ENCODE assay signal across 9 cellular contexts in genomic region chr16:53457670-53458069, GRCh38. TPM values are rescaled to one million over a fixed set of nuclear protein-coding genes. Genes with fewer than 3 reads are reported as not detected.
DNase-seq lines count a peak whose midpoint lies in the region; ATAC-seq and TF ChIP-seq lines count a peak whose summit lies in the region.
"Had no signal": no experiment of that assay in that cellular context is flagged by ENCODE, and none has a peak within 500 bp of the region (broad histone marks: within the 10 kb centered on the region; RNA-seq: fewer than 3 reads in every experiment).

No MANE protein-coding gene starts in this region.

- H2AFZ ChIP-seq in trophoblast cell (ENCODE audit: insufficient read depth, low read length, poor library complexity) = no peak overlapping the region

- peaks cover 25% of the 10 kb centered on the region for H3K36me3 Mint-ChIP-seq in Caco-2 (ENCODE audit: insufficient read depth, unreplicated experiment)

- H3K4me3 ChIP-seq in Caco-2 (ENCODE audit: low read depth, low read length) (no peak overlapping the region), trophoblast cell (ENCODE audit: low read depth, low read length) (no peak overlapping the region)

- H3K27me3 ChIP-seq in Caco-2 (replicated peaks; ENCODE audit: control insufficient read depth, insufficient read depth, low read length) (no peaks in the 10 kb centered on the region), trophoblast cell (ENCODE audit: insufficient read depth, low read length) (no peaks in the 10 kb centered on the region)

- no peaks in the 10 kb centered on the region for H3K79me1 ChIP-seq in trophoblast cell (ENCODE audit: low read length)

- no peak overlapping the region for H4K12ac ChIP-seq in trophoblast cell (ENCODE audit: low read depth, low read length)

- no peak overlapping the region for H3K18ac ChIP-seq in trophoblast cell (ENCODE audit: low read length)

- no CpG with 5 or more reads among the region's 2 CpGs for WGBS in trophoblast cell (ENCODE audit: extremely low coverage, insufficient coverage, insufficient read length)

- H3K23ac ChIP-seq in trophoblast cell (ENCODE audit: low read length) = no peak overlapping the region

- H4K91ac ChIP-seq in trophoblast cell (ENCODE audit: low read depth, low read length) = no peak overlapping the region

- H3K36me3 ChIP-seq in KOPT-K1 (ENCODE audit: insufficient read depth, low read length) (peaks cover 75% of the 10 kb centered on the region), Caco-2 (ENCODE audit: control insufficient read depth, insufficient read depth, low read length) (peaks cover 1% of the 10 kb centered on the region; the same call in 1 of the 2 replicates), trophoblast cell (ENCODE audit: control insufficient read depth in 1 of 2, insufficient read depth in 2 of 2, low read length in 2 of 2) (peaks cover 6 to 20% of the 10 kb centered on the region in 2 experiments)

- no peak for TF ChIP-seq CTCF in Caco-2 (IDR thresholded peaks at IDR 0.05; ENCODE audit: insufficient read depth in 1 of 2, low read depth in 1 of 2, low read length in 1 of 2, severe bottlenecking in 1 of 2, unreplicated experiment in 1 of 2)

- no peak overlapping the region for H3K4me2 ChIP-seq in trophoblast cell (ENCODE audit: low read length)

- no peak overlapping the region for H2AK5ac ChIP-seq in trophoblast cell (ENCODE audit: low read length)

- H3K27me3 Mint-ChIP-seq in Caco-2 (ENCODE audit: insufficient read depth, unreplicated experiment) = no peaks in the 10 kb centered on the region
- H3K27me3 Mint-ChIP-seq: brain had no signal

- no peak overlapping the region for H3K4me3 Mint-ChIP-seq in Caco-2 (ENCODE audit: unreplicated experiment)
- H3K4me3 Mint-ChIP-seq: brain had no signal

- CTCF ChIA-PET in Caco-2 (lab: Charles Lee) = no interaction called here

- no peak overlapping the region for H3K14ac ChIP-seq in trophoblast cell (ENCODE audit: low read length)

- no peak overlapping the region for H2BK5ac ChIP-seq in trophoblast cell (ENCODE audit: low read depth, low read length, poor library complexity)

- no peaks in the 10 kb centered on the region for H3K79me2 ChIP-seq in trophoblast cell (ENCODE audit: control insufficient read depth, insufficient read depth, low read length, poor library complexity)

- H3K4me1 ChIP-seq in Caco-2 = no peaks in the 10 kb centered on the region
- no peaks in the 10 kb centered on the region for H3K4me1 ChIP-seq in trophoblast cell (ENCODE audit: control insufficient read depth in 1 of 2, insufficient read depth in 2 of 2, low read length in 2 of 2)

- POLR2A ChIA-PET in Caco-2 (lab: Charles Lee) = no interaction called here

- H3K27ac ChIP-seq in KOPT-K1 (ENCODE audit: low read depth, low read length, poor library complexity, severe bottlenecking) = peak overlapping the region; percentile 64
- H3K27ac ChIP-seq in trophoblast cell (ENCODE audit: low read depth, low read length) = no peak overlapping the region

- no peak overlapping the region for H2BK12ac ChIP-seq in trophoblast cell (ENCODE audit: low read length)

- H3K4ac ChIP-seq in trophoblast cell (ENCODE audit: low read depth, low read length) = no peak overlapping the region

- H3K4me1 Mint-ChIP-seq in Caco-2 (ENCODE audit: low read depth, unreplicated experiment) = no peaks in the 10 kb centered on the region
- H3K4me1 Mint-ChIP-seq: brain had no signal

- peak; percentile 100 for ATAC-seq in GM21526 (IDR thresholded peaks at IDR 0.05; ENCODE audit: low FRiP score, unreplicated experiment)

- peak; percentile 73 for DNase-seq in CMK (ENCODE audit: low read depth)
- DNase-seq in activated T-helper 1 cell treated with Interleukin-2 at 50 U/mL for 16 hours (ENCODE audit: low read depth) = peak; percentile 54
- peak; percentile 11 to 43 for DNase-seq in stimulated activated CD4-positive, alpha-beta T cell treated with anti-CD3 and anti-CD28 coated beads, Interleukin-4, amount 100 ng/mL, for 48 hours (ENCODE audit: low read depth in 2 of 2)
- DNase-seq in NCI-H1048 (lab: John Stamatoyannopoulos, UW) = no peak
- DNase-seq in Caco-2 = no peak
- no peak for DNase-seq in trophoblast cell

- H3K9me3 Mint-ChIP-seq in Caco-2 (ENCODE audit: unreplicated experiment) = no peaks in the 10 kb centered on the region
- H3K9me3 Mint-ChIP-seq: brain had no signal

- H3K9me3 ChIP-seq in KOPT-K1 (ENCODE audit: insufficient read depth, low read length, poor library complexity, severe bottlenecking) (no peaks in the 10 kb centered on the region), Caco-2 (no peaks in the 10 kb centered on the region), trophoblast cell (ENCODE audit: insufficient read depth, low read depth, low read length) (no peaks in the 10 kb centered on the region)

- H2BK120ac ChIP-seq in trophoblast cell (ENCODE audit: insufficient read depth, low read length, poor library complexity) = no peak overlapping the region

- no peak overlapping the region for H3K27ac Mint-ChIP-seq in Caco-2 (ENCODE audit: unreplicated experiment)

- no peak overlapping the region for H3K9ac ChIP-seq in trophoblast cell (ENCODE audit: low read length)

- no TSS peak for BruUV-seq in Caco-2 (replicated peaks; lab: Mats Ljungman, UMichigan)

- intact Hi-C loops in Caco-2 (cut with micrococcal nuclease; ENCODE audit: unreplicated experiment) = no loop called here

- H4K8ac ChIP-seq in trophoblast cell (ENCODE audit: low read depth, low read length) = no peak overlapping the region

RNA-seq across cellular contexts. Expression of gene RBL2, which starts 23.4 kb away (rescaled TPM):
- total RNA-seq in Caco-2 (2022) = 55.3 and 57.6 TPM in 2 replicates
- polyA plus RNA-seq in trophoblast cell (2013) = 18.2 and 18.5 TPM in 2 replicates

RNA-seq across cellular contexts. Expression of gene AKTIP, which starts 45.3 kb away (rescaled TPM):
- total RNA-seq in Caco-2 (2022) = 102 and 127 TPM in 2 replicates
- 35.9 and 37.5 TPM in 2 replicates for polyA plus RNA-seq in trophoblast cell (2013)

Comparison
In these comparisons a context has a peak if more than half of its experiments do, and no peak if none do; other contexts are left out.
1. DNase-seq: peak in CMK (single experiment), activated T-helper 1 cell treated with Interleukin-2 at 50 U/mL for 16 hours (single experiment) and stimulated activated CD4-positive, alpha-beta T cell treated with anti-CD3 and anti-CD28 coated beads, Interleukin-4, amount 100 ng/mL, for 48 hours (2 of 2); none in NCI-H1048 (single experiment), Caco-2 (0 of 2) and trophoblast cell (0 of 2).